In genomic region chr6:127879685-127880084, GRCh38 we compare ENCODE assay signal across 9 cellular contexts. TPM values are rescaled to one million over a fixed set of nuclear protein-coding genes. Genes with fewer than 3 reads are reported as not detected.
DNase-seq lines count a peak whose midpoint lies in the region; ATAC-seq and TF ChIP-seq lines count a peak whose summit lies in the region.
"Had no signal": no experiment of that assay in that cellular context is flagged by ENCODE, and none has a peak within 500 bp of the region (broad histone marks: within the 10 kb centered on the region; RNA-seq: fewer than 3 reads in every experiment).

No MANE protein-coding gene starts in this region.

- peaks cover 81 to 83% (median 83%) of the 10 kb centered on the region in 3 donors for H3K4me1 Mint-ChIP-seq in T-cell

- TF ChIP-seq CTCF in spleen (IDR thresholded peaks at IDR 0.05 in 8 of 11, conservative IDR thresholded peaks at IDR 0.05 in 3 of 11) = no peak

- H3K9me3 ChIP-seq in spleen = no peaks in the 10 kb centered on the region

- no peaks in the 10 kb centered on the region for H3K27me3 ChIP-seq in spleen (replicated peaks in 1 of 7)

- peak overlapping the region; percentile 29 to 66 (median 60) for H3K4me3 Mint-ChIP-seq in T-cell

- peaks cover 0 to 10% (median 1%) of the 10 kb centered on the region in 6 donors for H3K4me1 ChIP-seq in spleen

- H3K36me3 ChIP-seq in spleen = no peaks in the 10 kb centered on the region

- peak overlapping the region; percentile 69 to 85 for H3K27ac Mint-ChIP-seq in T-cell

- intact Hi-C loops in spleen (cut with DNase I; ENCODE audit: low total_unique reads) = no loop called here

- peaks cover 25% of the 10 kb centered on the region for H3K36me3 Mint-ChIP-seq in T-cell

- H3K4me3 ChIP-seq in spleen = no peak overlapping the region

- TF ChIP-seq POLR2A in spleen (IDR thresholded peaks at IDR 0.05) = no peak

- 28 to 52% (median 35%) methylated on average over 12 of the region's 12 CpGs for WGBS in spleen, 5 donors

- peak; percentile 40 for ATAC-seq in HG02759 (IDR thresholded peaks at IDR 0.05; ENCODE audit: unreplicated experiment)
- ATAC-seq in T-cell (replicated peaks in 1 of 4) = peak; percentile 36 to 62 (median 40)
- no peak for ATAC-seq in left lobe of liver
- ATAC-seq in HG03571 (IDR thresholded peaks at IDR 0.05; ENCODE audit: unreplicated experiment) = no peak
- no peak for ATAC-seq in GM18858 (IDR thresholded peaks at IDR 0.05; ENCODE audit: unreplicated experiment)

- H3K27ac ChIP-seq in spleen = no peak overlapping the region

- POLR2A ChIA-PET in T-cell (lab: Charles Lee) = interaction anchor here (0.6 to 0.7 kb wide), 7 partner anchors 21 to 770 kb away, joined by 3 to 7 read pairs (median 4); partner anchors contain the start of gene THEMIS (in 1 of the 2)

- CTCF ChIA-PET in T-cell (lab: Charles Lee) = interaction anchor here (0.5 to 1.1 kb wide), 6 partner anchors 11 to 448 kb away, joined by 3 to 7 read pairs (median 4); no protein-coding TSS in a partner anchor

- H3K9me3 Mint-ChIP-seq in T-cell = peaks cover 0 to 4% (median 0%) of the 10 kb centered on the region in 3 donors

- peak in 4 of 34 experiments; percentile 5 to 13 (median 10) for DNase-seq in T-cell
- DNase-seq in fibroblast of gingiva (ENCODE audit: low read depth) = peak; percentile 9
- DNase-seq in spleen = peak; percentile 62
- no peak for DNase-seq in NCI-H187 (lab: John Stamatoyannopoulos, UW)
- no peak for DNase-seq in left lobe of liver (ENCODE audit: low spot score)

- no peaks in the 10 kb centered on the region for H3K27me3 Mint-ChIP-seq in T-cell

RNA-seq across cellular contexts. Expression of gene THEMIS, which starts 21.2 kb away (rescaled TPM):
- total RNA-seq in T-cell (10 to 100 TPM; 55.5 to 93.3 (median 69.4) TPM), spleen (10 to 100 TPM; 10.6 to 17.8 (median 14.4) TPM), left lobe of liver (0.13 TPM)
- polyA plus RNA-seq in spleen = 1 to 10 TPM in 2 of 3 donors, under 1 TPM in 1; 0.80 to 1.9 (median 1.5) TPM
- polyA plus RNA-seq: neural cell had no signal

Comparison
In these comparisons a context has a peak if more than half of its experiments do, and no peak if none do; other contexts are left out.
1. ATAC-seq: peak in HG02759 (single experiment) and T-cell (4 of 4); none in left lobe of liver (single experiment), HG03571 (single experiment) and GM18858 (single experiment).
2. DNase-seq: peak in fibroblast of gingiva (single experiment) and spleen (single experiment); none in NCI-H187 (0 of 2) and left lobe of liver (single experiment).
3. RNA of gene THEMIS, which starts 21.2 kb away (total RNA-seq): 55.5 to 93.3 TPM in T-cell and 10.6 to 17.8 TPM in spleen; 0.13 TPM in left lobe of liver (single experiment); every median in the first group is over 10 times any median in the second.